8 cellular contexts compared by ENCODE assay signal in the genomic region with DNA sequence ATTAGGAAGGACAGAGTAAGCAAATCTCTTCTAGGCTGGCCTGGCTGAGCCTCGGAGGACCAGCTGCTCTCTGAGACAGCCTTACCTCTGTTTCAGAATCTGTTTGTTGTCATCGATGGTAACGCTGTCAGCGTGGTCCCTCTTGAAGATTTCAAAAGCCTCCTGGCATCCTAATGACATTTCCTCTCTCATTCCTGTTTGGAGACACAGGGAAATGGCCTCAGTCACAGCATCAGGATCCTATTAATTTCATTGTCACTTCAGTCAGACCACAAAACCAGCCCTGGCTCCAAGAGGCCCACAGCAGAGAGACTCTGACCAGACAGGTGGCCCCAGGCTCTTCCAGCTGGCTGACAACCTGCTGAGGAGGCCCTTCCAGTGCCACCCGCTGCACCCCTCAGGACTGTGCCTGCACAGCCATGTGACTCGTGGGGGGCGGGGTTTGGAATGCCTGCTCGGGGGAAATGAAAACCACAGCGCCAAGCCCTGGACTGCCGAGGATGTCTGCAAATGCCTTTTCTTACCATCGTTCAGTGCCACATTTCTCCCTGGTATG.
DNase-seq lines count a peak whose midpoint lies in the region; ATAC-seq and TF ChIP-seq lines count a peak whose summit lies in the region.

No MANE protein-coding gene starts in this region.

- peaks cover 9% of the 10 kb centered on the region for H3K4me1 ChIP-seq in psoas muscle

- H3K4me3 ChIP-seq in foreskin fibroblast (ENCODE audit: low read depth in 1 of 2, low read length in 2 of 2) (peak overlapping the region in 1 of 2 donors; percentile 2), psoas muscle (no peak overlapping the region)

- 14 to 24% (median 21%) methylated on average over 11 of the region's 11 CpGs for WGBS in psoas muscle, 3 donors

- TF ChIP-seq POLR2A in erythroblast (IDR thresholded peaks at IDR 0.05; ENCODE audit: low read length), result no peak

- intact Hi-C loops in psoas muscle (cut with DNase I), result no loop called here

- TF ChIP-seq CTCF in foreskin fibroblast (IDR thresholded peaks at IDR 0.05; ENCODE audit: low read depth, low read length), result no peak
- TF ChIP-seq CTCF in psoas muscle (IDR thresholded peaks at IDR 0.05), result no peak

- peaks cover 4% of the 10 kb centered on the region for H3K9me3 ChIP-seq in psoas muscle

- H3K27ac ChIP-seq in psoas muscle, result peak overlapping the region; percentile 67

- H3K27me3 ChIP-seq in psoas muscle (ENCODE audit: insufficient read depth in 3 of 3, low read length in 2 of 3), result no peaks in the 10 kb centered on the region

- H3K36me3 ChIP-seq in psoas muscle (ENCODE audit: insufficient read depth in 1 of 2, low read depth in 1 of 2), result no peaks in the 10 kb centered on the region

- in situ Hi-C loops in G401 (cut with HindIII; ENCODE audit: low sequenced_read_pairs), result no loop called here

- peak; percentile 95 to 99 (median 98) for ATAC-seq in psoas muscle
- ATAC-seq in HG03571 (IDR thresholded peaks at IDR 0.05; ENCODE audit: unreplicated experiment), result no peak
- no peak for ATAC-seq in GM19452 (IDR thresholded peaks at IDR 0.05; ENCODE audit: unreplicated experiment)

- peak; percentile 90 for DNase-seq in G401 (ENCODE audit: low spot score)
- peak; percentile 88 to 94 for DNase-seq in NCI-H524 (lab: John Stamatoyannopoulos, UW)
- peak; percentile 48 to 75 for DNase-seq in foreskin fibroblast
- DNase-seq in psoas muscle, result peak; percentile 70 to 85
- DNase-seq in erythroblast (lab: John Stamatoyannopoulos, UW), result no peak
- no peak for DNase-seq in NCI-H226

Comparison
In these comparisons a context has a peak if more than half of its experiments do, and no peak if none do; other contexts are left out.
1. DNase-seq: peak in G401 (single experiment), NCI-H524 (2 of 2), foreskin fibroblast (2 of 2) and psoas muscle (2 of 2); none in erythroblast (0 of 2) and NCI-H226 (single experiment).
2. ATAC-seq: peak in psoas muscle (4 of 4); none in HG03571 (single experiment) and GM19452 (single experiment).